In genomic region chr12:119158004-119158776, GRCh38 we compare ENCODE assay signal across 28 cellular contexts. TPM values are rescaled to one million over a fixed set of nuclear protein-coding genes. Genes with fewer than 3 reads are reported as not detected.
DNase-seq lines count a peak whose midpoint lies in the region; ATAC-seq, FAIRE-seq and TF ChIP-seq lines count a peak whose summit lies in the region.
"Had no signal": no experiment of that assay in that cellular context is flagged by ENCODE, and none has a peak within 500 bp of the region (broad histone marks: within the 10 kb centered on the region; RNA-seq: fewer than 3 reads in every experiment).

No MANE protein-coding gene starts in this region.

- H3K18ac ChIP-seq in H1 (ENCODE audit: extremely low read depth, low read length), result no peak overlapping the region

- 0 out of 2 replicates have a peak overlapping the region, but pooled peaks have one; percentile 40 for H4K8ac ChIP-seq in H1 (ENCODE audit: extremely low read depth, insufficient read depth, low read length)

- H2BK15ac ChIP-seq in H1 (ENCODE audit: low read length), result no peak overlapping the region

- no peak overlapping the region for H2AFZ ChIP-seq in H1 (ENCODE audit: low read length)
- H2AFZ ChIP-seq in smooth muscle cell (ENCODE audit: low read depth), result no peak overlapping the region

- peaks cover 0 to 10% (median 3%) of the 10 kb centered on the region in 9 donors for H3K9me3 Mint-ChIP-seq in naive thymus-derived CD8-positive, alpha-beta T cell
- no peaks in the 10 kb centered on the region for H3K9me3 Mint-ChIP-seq in Calu3 (ENCODE audit: low read depth, unreplicated experiment)
- H3K9me3 Mint-ChIP-seq: endodermal cell had no signal

- H3K27me3 ChIP-seq in H1 (replicated peaks in 1 of 4; ENCODE audit: control insufficient read depth in 3 of 4, extremely low read depth in 1 of 4, insufficient read depth in 3 of 4, low read length in 3 of 4) (no peaks in the 10 kb centered on the region), tibial artery (no peaks in the 10 kb centered on the region), smooth muscle cell (ENCODE audit: low read depth) (no peaks in the 10 kb centered on the region)
- H3K27me3 ChIP-seq: brain microvascular endothelial cell, colonic mucosa, SJSA1 had no signal

- FAIRE-seq in H1 (lab: Jason Lieb, UNC), result no peak
- FAIRE-seq: frontal cortex had no signal

- BruUV-seq in Calu3 (replicated peaks; lab: Mats Ljungman, UMichigan), result no TSS peak

- H3K23me2 ChIP-seq in H1 (ENCODE audit: low read depth, low read length), result peaks cover 7% of the 10 kb centered on the region; the same call in 1 of the 2 replicates

- peaks cover 0 to 9% (median 2%) of the 10 kb centered on the region in 4 donors for H3K4me1 Mint-ChIP-seq in naive thymus-derived CD8-positive, alpha-beta T cell
- H3K4me1 Mint-ChIP-seq in Calu3 (ENCODE audit: low read depth, unreplicated experiment), result no peaks in the 10 kb centered on the region
- H3K4me1 Mint-ChIP-seq: IgD-negative memory B cell had no signal

- H3K23ac ChIP-seq in H1 (ENCODE audit: insufficient read length), result no peak overlapping the region

- no peaks in the 10 kb centered on the region; a peak in 1 of 4 replicates for H3K9me3 ChIP-seq in H1 (ENCODE audit: insufficient read depth in 2 of 2, low read depth in 1 of 2, low read length in 1 of 2)
- H3K9me3 ChIP-seq in tibial artery, result no peaks in the 10 kb centered on the region
- no peaks in the 10 kb centered on the region for H3K9me3 ChIP-seq in smooth muscle cell (replicated peaks; ENCODE audit: low read depth)
- H3K9me3 ChIP-seq: colonic mucosa, esophagus squamous epithelium, lower lobe of right lung, prostate gland, SJSA1, suprapubic skin had no signal

- H4K5ac ChIP-seq in H1 (ENCODE audit: insufficient read length, low read depth, low read length), result no peak overlapping the region

- H3K27ac ChIP-seq in H1 (ENCODE audit: low read depth, low read length) (no peak overlapping the region), tibial artery (peak overlapping the region; percentile 84 to 87), smooth muscle cell (ENCODE audit: low read depth) (no peak overlapping the region)
- H3K27ac ChIP-seq: brain microvascular endothelial cell, colonic mucosa, lower lobe of right lung, prostate gland, SJSA1, suprapubic skin had no signal

- WGBS in H1 (ENCODE audit: extremely low coverage in 1 of 2, insufficient coverage in 1 of 2, insufficient read length in 1 of 2, insufficient replicate concordance in 2 of 2, low coverage in 1 of 2, low lambda C conversion rate in 2 of 2, missing lambda C conversion rate in 1 of 2), 2 experiments, result 91% methylated on average over 14 of the region's 14 CpGs; no CpG with 5 or more reads in 1 of the 2 experiments
- 93% methylated on average over 14 of the region's 14 CpGs for WGBS in smooth muscle cell (ENCODE audit: low lambda C conversion rate)

- H3K27ac Mint-ChIP-seq in naive thymus-derived CD8-positive, alpha-beta T cell, result no peak overlapping the region
- no peak overlapping the region for H3K27ac Mint-ChIP-seq in Calu3 (ENCODE audit: unreplicated experiment)
- H3K27ac Mint-ChIP-seq: activated CD8-positive, alpha-beta T cell treated with anti-CD3 and anti-CD28 coated beads, Interleukin-2, amount 10 ng/mL, durations not matched to agents 7 days and 5 days; CD4-positive, alpha-beta memory T cell; endodermal cell; IgD-negative memory B cell had no signal

- intact Hi-C loops in tibial artery (cut with DNase I; ENCODE audit: low total_unique reads) (no loop called here), Calu3 (cut with micrococcal nuclease; ENCODE audit: unreplicated experiment) (no loop called here)

- H3K4ac ChIP-seq in H1 (replicated peaks; ENCODE audit: insufficient read length, low read depth, low read length), result no peak overlapping the region

- no peak overlapping the region for H3K4me2 ChIP-seq in H1 (ENCODE audit: insufficient read depth in 1 of 2, low read depth in 2 of 2, low read length in 2 of 2)
- no peak overlapping the region for H3K4me2 ChIP-seq in smooth muscle cell

- H4K91ac ChIP-seq in H1 (replicated peaks; ENCODE audit: insufficient read length, low read length), result no peak overlapping the region

- H3K14ac ChIP-seq in H1 (ENCODE audit: insufficient read length), result no peak overlapping the region

- peak; percentile 81 for DNase-seq in NCI-H2171 treated with DMSO at 0.1 percent for 48 hours (lab: John Stamatoyannopoulos, UW)
- DNase-seq in H1 (ENCODE audit: low read depth in 1 of 2, low spot score in 2 of 2), result no peak
- DNase-seq in middle frontal gyrus (ENCODE audit: extremely low spot score, low spot score), result peak; percentile 56
- DNase-seq in tibial artery, result peak in 1 of 2 donors; percentile 29
- DNase-seq in medulla oblongata (ENCODE audit: extremely low spot score), result no peak
- DNase-seq in naive thymus-derived CD8-positive, alpha-beta T cell, result no peak
- DNase-seq in Calu3, result no peak
- no peak for DNase-seq in smooth muscle cell (lab: John Stamatoyannopoulos, UW; ENCODE audit: unreplicated experiment)
- DNase-seq: activated CD4-positive, alpha-beta T cell treated with anti-CD3 and anti-CD28 coated beads for 1 hour; activated CD8-positive, alpha-beta T cell treated with anti-CD3 and anti-CD28 coated beads, Interleukin-2, amount 10 ng/mL, durations not matched to agents 7 days and 5 days; activated gamma-delta T cell; activated T-cell treated with anti-CD3 and anti-CD28 coated beads for 4 hours; brain microvascular endothelial cell; CD4-positive, alpha-beta memory T cell; colonic mucosa; endodermal cell; esophagus squamous epithelium; GF-D8; NCI-H2081; NCI-H510A had no signal

- no peak for TF ChIP-seq EP300 in H1 (IDR thresholded peaks at IDR 0.05; ENCODE audit: borderline replicate concordance in 1 of 2, low read depth in 2 of 2, low read length in 2 of 2)

- no peaks in the 10 kb centered on the region for H3K79me1 ChIP-seq in H1 (ENCODE audit: low read depth, low read length)

- H4K20me1 ChIP-seq in H1 (replicated peaks in 1 of 2; ENCODE audit: control insufficient read depth in 1 of 2, insufficient read depth in 2 of 2, low read length in 2 of 2) (no peaks in the 10 kb centered on the region), smooth muscle cell (ENCODE audit: low read depth) (no peaks in the 10 kb centered on the region)

- no peak overlapping the region for H3K4me3 Mint-ChIP-seq in naive thymus-derived CD8-positive, alpha-beta T cell
- H3K4me3 Mint-ChIP-seq in Calu3 (ENCODE audit: low read depth, unreplicated experiment), result no peak overlapping the region
- H3K4me3 Mint-ChIP-seq: activated CD8-positive, alpha-beta T cell treated with anti-CD3 and anti-CD28 coated beads, Interleukin-2, amount 10 ng/mL, durations not matched to agents 7 days and 5 days; CD4-positive, alpha-beta memory T cell; endodermal cell; IgD-negative memory B cell had no signal

- no peak overlapping the region for H2AK5ac ChIP-seq in H1 (ENCODE audit: low read depth, low read length)

- no peaks in the 10 kb centered on the region for H3K79me2 ChIP-seq in H1 (ENCODE audit: control insufficient read depth in 1 of 2, insufficient read depth in 2 of 2, low read length in 2 of 2)
- no peaks in the 10 kb centered on the region for H3K79me2 ChIP-seq in smooth muscle cell (ENCODE audit: low read depth)

- no peak for ATAC-seq in naive thymus-derived CD8-positive, alpha-beta T cell
- ATAC-seq: activated CD8-positive, alpha-beta T cell treated with anti-CD3 and anti-CD28 coated beads, Interleukin-2, amount 10 ng/mL, durations not matched to agents 7 days and 5 days; Panc1 had no signal

- no peak overlapping the region for H2BK5ac ChIP-seq in H1 (ENCODE audit: low read depth, low read length)

- no peak overlapping the region for H3K9ac ChIP-seq in H1 (replicated peaks in 1 of 4; ENCODE audit: extremely low read depth in 1 of 4, low read depth in 3 of 4, low read length in 3 of 4)
- no peak overlapping the region for H3K9ac ChIP-seq in smooth muscle cell (ENCODE audit: low read depth)

- TF ChIP-seq CTCF in H1 (IDR thresholded peaks at IDR 0.05; ENCODE audit: control extremely low read depth in 1 of 3, insufficient read depth in 1 of 3, low read depth in 1 of 3, low read length in 3 of 3) (no peak), tibial artery (IDR thresholded peaks at IDR 0.05) (no peak), Calu3 (IDR thresholded peaks at IDR 0.05; ENCODE audit: unreplicated experiment) (no peak), smooth muscle cell (IDR thresholded peaks at IDR 0.05; ENCODE audit: borderline replicate concordance, insufficient read depth, poor library complexity, severe bottlenecking) (no peak)

- POLR2A ChIA-PET in H1 (lab: Charles Lee; ENCODE audit: partially characterized antibody), result interaction anchor here (0.7 to 1.1 kb wide), 2 partner anchors 9 to 20 kb away, joined by 3 read pairs; partner anchors contain the start of gene HSPB8
- POLR2A ChIA-PET in naive thymus-derived CD8-positive, alpha-beta T cell (lab: Charles Lee), result no interaction called here

- H3K36me3 ChIP-seq in H1 (ENCODE audit: control insufficient read depth in 2 of 4, insufficient read depth in 4 of 4, low read length in 3 of 4) (peaks cover 0 to 7% (median 0%) of the 10 kb centered on the region in 4 experiments; a peak in 1 of 8 replicates), tibial artery (no peaks in the 10 kb centered on the region), smooth muscle cell (ENCODE audit: low read depth) (no peaks in the 10 kb centered on the region)
- H3K36me3 ChIP-seq: brain microvascular endothelial cell, colonic mucosa, esophagus squamous epithelium, lower lobe of right lung, prostate gland, SJSA1, suprapubic skin had no signal

- peaks cover 0 to 2% (median 0%) of the 10 kb centered on the region in 3 donors for H3K36me3 Mint-ChIP-seq in naive thymus-derived CD8-positive, alpha-beta T cell
- H3K36me3 Mint-ChIP-seq in Calu3 (ENCODE audit: insufficient read depth, unreplicated experiment), result no peaks in the 10 kb centered on the region

- no peaks in the 10 kb centered on the region for H3F3A ChIP-seq in smooth muscle cell (ENCODE audit: low read depth)

- H2BK12ac ChIP-seq in H1 (ENCODE audit: low read depth, low read length), result no peak overlapping the region

- no peak for TF ChIP-seq RAD21 in H1 (IDR thresholded peaks at IDR 0.05 in 1 of 2, conservative IDR thresholded peaks at IDR 0.05 in 1 of 2; ENCODE audit: low read depth in 2 of 2, low read length in 2 of 2)

- no peak overlapping the region for H3K4me3 ChIP-seq in H1 (ENCODE audit: extremely low read depth in 1 of 4, insufficient read depth in 2 of 4, low read depth in 3 of 4, low read length in 4 of 4)
- H3K4me3 ChIP-seq in tibial artery, result peak overlapping the region; percentile 31 to 42
- no peak overlapping the region for H3K4me3 ChIP-seq in smooth muscle cell
- H3K4me3 ChIP-seq: colonic mucosa, esophagus squamous epithelium, lower lobe of right lung, prostate gland, SJSA1, suprapubic skin had no signal

- H3K56ac ChIP-seq in H1 (replicated peaks; ENCODE audit: insufficient read length, low read depth, low read length), result no peak overlapping the region

- peaks cover 0 to 3% (median under 1%) of the 10 kb centered on the region in 4 experiments; a peak in 2 of 7 replicates for H3K4me1 ChIP-seq in H1 (replicated peaks in 1 of 4; ENCODE audit: control insufficient read depth in 3 of 4, insufficient read depth in 4 of 4, low read length in 3 of 4)
- peaks cover 0 to 56% (median 23%) of the 10 kb centered on the region in 4 donors for H3K4me1 ChIP-seq in tibial artery
- peaks cover 3% of the 10 kb centered on the region for H3K4me1 ChIP-seq in smooth muscle cell (ENCODE audit: low read depth)
- H3K4me1 ChIP-seq: colonic mucosa, lower lobe of right lung, prostate gland, SJSA1 had no signal

- CTCF ChIA-PET in H1 (lab: Charles Lee; ENCODE audit: partially characterized antibody) (interaction anchor here (1.0 kb wide), 1 partner anchor 255 kb away, joined by 3 read pairs; no protein-coding TSS in a partner anchor), Calu3 (lab: Charles Lee) (no interaction called here)

- no peak for TF ChIP-seq POLR2A in H1 (IDR thresholded peaks at IDR 0.05; ENCODE audit: control extremely low read depth in 1 of 2, low read depth in 2 of 2, low read length in 2 of 2)

- H2BK120ac ChIP-seq in H1 (replicated peaks; ENCODE audit: low read depth, low read length), result no peak overlapping the region

- 0 out of 2 replicates have a peak overlapping the region, but pooled peaks have one; percentile 21 for H2BK20ac ChIP-seq in H1 (ENCODE audit: low read length)

- H3K27me3 Mint-ChIP-seq in naive thymus-derived CD8-positive, alpha-beta T cell, result peaks cover 7 to 21% (median 13%) of the 10 kb centered on the region in 5 donors
- H3K27me3 Mint-ChIP-seq in Calu3 (ENCODE audit: unreplicated experiment), result peaks cover 67% of the 10 kb centered on the region

RNA-seq across cellular contexts. Expression of gene HSPB8, which starts 20.5 kb away (rescaled TPM):
- 11.7 TPM in 2 replicates for total RNA-seq in H1 (2021; fragmentation: NEBNext Ultra II Directional; extraction: Animal tissue kit (Norgen Biotek cat#: 25700))
- polyA plus RNA-seq in H1 (2011; rRNA removed) (17.4 and 28.2 TPM in 2 replicates), smooth muscle cell (38.4 and 78.8 TPM in 2 replicates)
- 13.1 TPM for polyA plus RNA-seq in H1 (2011; cell fraction: cytosol; rRNA removed)
- polyA plus RNA-seq in H1 (2011; cell fraction: nucleus; rRNA removed), result 11.9 TPM
- polyA plus RNA-seq in H1 (2012, experiment 1 of 2), result 17.8 to 18.5 TPM (median 18.0 TPM) in 4 replicates
- polyA plus RNA-seq in H1 (2012, experiment 2 of 2), result 26.1 TPM
- 5.5 TPM for polyA plus RNA-seq in H1 (2013, experiment 1 of 2)
- polyA plus RNA-seq in H1 (2013, experiment 2 of 2), result 5.8 TPM
- polyA minus RNA-seq in H1 (2011; rRNA and poly(A)+ RNA removed), result 9.3 and 14.3 TPM in 2 replicates
- polyA minus RNA-seq in H1 (2011; cell fraction: cytosol; rRNA and poly(A)+ RNA removed), result 10.0 TPM
- polyA minus RNA-seq in H1 (2011; cell fraction: nucleus; rRNA and poly(A)+ RNA removed), result 9.2 TPM
- not detected for total RNA-seq in naive thymus-derived CD8-positive, alpha-beta T cell
- polyA plus RNA-seq in naive thymus-derived CD8-positive, alpha-beta T cell, result not detected
- total RNA-seq in Calu3 (2022) (2.0 and 2.6 TPM in 2 replicates), smooth muscle cell (73.8 and 103 TPM in 2 replicates)
- total RNA-seq: activated CD8-positive, alpha-beta T cell treated with anti-CD3 and anti-CD28 coated beads, Interleukin-2, amount 10 ng/mL, durations not matched to agents 7 days and 5 days; CD4-positive, alpha-beta memory T cell; T-helper 1 cell treated with Interleukin-12 subunit alpha and Interleukin-12 subunit beta and Interleukin-4 antibody, amounts not matched to agents 30 ng/mL and 1 ng/mL, for 36 hours had no signal
- polyA plus RNA-seq: CD4-positive, alpha-beta memory T cell; IgD-negative memory B cell had no signal

Comparison
In these comparisons a context has a peak if more than half of its experiments do, and no peak if none do; other contexts are left out.
1. DNase-seq: peak in NCI-H2171 treated with DMSO at 0.1 percent for 48 hours (single experiment) and middle frontal gyrus (single experiment); none in H1 (0 of 2), medulla oblongata (single experiment), naive thymus-derived CD8-positive, alpha-beta T cell (0 of 10), Calu3 (single experiment) and smooth muscle cell (single experiment).
2. H3K27ac ChIP-seq: peak in tibial artery (2 of 2); none in H1 (single experiment) and smooth muscle cell (single experiment).
3. H3K4me3 ChIP-seq: peak in tibial artery (2 of 2); none in H1 (0 of 4) and smooth muscle cell (single experiment).